In genomic region chr22:36954251-36955014, GRCh38 we compare ENCODE assay signal across 2 cellular contexts.
TF ChIP-seq lines count a peak whose summit lies in the region.

No MANE protein-coding gene starts in this region.

TF ChIP-seq in GM12878, 131 proteins besides CTCF, POLR2A, EP300 and RAD21 (continues in another document):
- TF ChIP-seq ZNF384 (IDR thresholded peaks at IDR 0.05; ENCODE audit: borderline replicate concordance, low read depth, low read length) (no peak), RCOR1 (conservative IDR thresholded peaks at IDR 0.05; ENCODE audit: low read depth, low read length) (no peak), EED (IDR thresholded peaks at IDR 0.05; ENCODE audit: low read depth) (peak; percentile 62), E2F8 (IDR thresholded peaks at IDR 0.05; ENCODE audit: low read depth, partially characterized antibody) (no peak), SUZ12 (IDR thresholded peaks at IDR 0.05; ENCODE audit: unreplicated experiment) (no peak), SP1 (IDR thresholded peaks at IDR 0.05; ENCODE audit: low read depth, low read length) (peak; percentile 17), IRF5 (IDR thresholded peaks at IDR 0.05; ENCODE audit: borderline replicate concordance) (no peak), CEBPZ (IDR thresholded peaks at IDR 0.05; ENCODE audit: low read depth, low read length) (no peak), ZBTB33 (IDR thresholded peaks at IDR 0.05) (no peak)

TF ChIP-seq in GM23338, 12 proteins besides CTCF, POLR2A, EP300 and RAD21:
- TF ChIP-seq POLR2AphosphoS5 (IDR thresholded peaks at IDR 0.05; ENCODE audit: low read depth) (no peak), ZNF331 (CRISPR knock-in tag; IDR thresholded peaks at IDR 0.05; ENCODE audit: low read depth) (no peak), ZNF462 (CRISPR knock-in tag; IDR thresholded peaks at IDR 0.05) (no peak), NANOG (IDR thresholded peaks at IDR 0.05; ENCODE audit: borderline replicate concordance) (no peak), EZH2 (IDR thresholded peaks at IDR 0.05; ENCODE audit: low read depth, unreplicated experiment) (no peak), REST (IDR thresholded peaks at IDR 0.05; ENCODE audit: unreplicated experiment) (no peak), EZH2phosphoT487 (IDR thresholded peaks at IDR 0.05; ENCODE audit: unreplicated experiment) (no peak), STAT1 (IDR thresholded peaks at IDR 0.05; ENCODE audit: unreplicated experiment) (no peak), JUNB (IDR thresholded peaks at IDR 0.05; ENCODE audit: unreplicated experiment) (no peak), CREB1 (CRISPR knock-in tag; IDR thresholded peaks at IDR 0.05; ENCODE audit: low read depth) (no peak), ETS1 (IDR thresholded peaks at IDR 0.05) (no peak), ZNF114 (CRISPR knock-in tag; IDR thresholded peaks at IDR 0.05) (no peak)
